ENCODE assay signal across 8 cellular contexts in the genomic region with DNA sequence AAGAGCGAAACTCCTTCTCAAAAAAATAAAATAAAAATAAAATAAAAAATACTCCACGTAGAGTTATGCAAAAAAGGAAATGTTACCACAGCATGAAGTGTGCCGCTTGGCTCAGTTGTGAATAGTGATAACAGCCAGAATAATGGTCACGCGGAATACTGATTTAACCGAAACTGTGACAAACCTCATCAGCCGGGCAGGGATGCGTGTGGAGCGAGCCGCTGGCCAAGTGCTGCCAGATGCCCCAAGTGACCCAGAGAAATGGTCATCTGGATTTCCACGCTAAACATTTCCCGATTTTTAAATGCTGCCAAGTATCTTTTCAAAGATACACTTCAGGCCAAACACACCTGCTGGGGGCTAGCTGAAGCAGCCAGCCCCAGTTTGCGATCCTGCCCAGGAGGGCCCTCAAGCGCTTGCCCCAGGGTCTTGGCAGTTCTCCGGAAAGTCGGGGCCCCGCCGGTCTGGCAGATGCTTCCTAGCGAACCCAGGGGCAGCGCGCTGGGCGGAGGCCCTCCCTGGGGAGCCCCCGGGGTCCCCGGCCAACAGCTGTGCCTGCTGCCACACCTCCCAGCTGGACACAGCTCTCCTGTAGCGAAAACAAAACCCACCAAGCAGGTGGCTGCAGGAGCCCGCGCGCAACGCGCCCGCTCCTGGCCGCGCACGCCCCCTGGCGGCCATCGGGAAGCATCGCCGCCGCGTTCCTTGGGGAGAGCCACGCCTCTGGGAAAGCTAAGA. TPM values are rescaled to one million over a fixed set of nuclear protein-coding genes. Genes with fewer than 3 reads are reported as not detected.
DNase-seq lines count a peak whose midpoint lies in the region; ATAC-seq and TF ChIP-seq lines count a peak whose summit lies in the region.

No MANE protein-coding gene starts in this region.

- ATAC-seq in GM18858 (IDR thresholded peaks at IDR 0.05; ENCODE audit: unreplicated experiment): peak; percentile 40
- ATAC-seq in HG03108 (IDR thresholded peaks at IDR 0.05; ENCODE audit: unreplicated experiment): peak; percentile 51

- H3K27me3 ChIP-seq in endodermal cell (ENCODE audit: control insufficient read depth, insufficient read depth, low read length, poor library complexity, severe bottlenecking): peaks cover 37% of the 10 kb centered on the region

- 40 to 51% methylated on average over 30 to 40 of the region's 41 CpGs for WGBS in endodermal cell (ENCODE audit: insufficient coverage in 1 of 2, insufficient read length in 1 of 2), 2 experiments

- TF ChIP-seq CTCF in AG04449 (IDR thresholded peaks at IDR 0.05; ENCODE audit: insufficient read depth, low read length, missing control alignments) (peak; percentile 96), endodermal cell (conservative IDR thresholded peaks at IDR 0.05) (peak; percentile 99)

- peaks cover 3% of the 10 kb centered on the region for H3K4me1 ChIP-seq in endodermal cell (ENCODE audit: control insufficient read depth, insufficient read depth, low read length)

- H3K9me3 ChIP-seq in endodermal cell (ENCODE audit: control insufficient read depth, low read length): no peaks in the 10 kb centered on the region

- no peaks in the 10 kb centered on the region for H3K27me3 Mint-ChIP-seq in endodermal cell (ENCODE audit: insufficient read depth)

- no peak for DNase-seq in AG04449 (ENCODE audit: low read depth, low spot score)
- peak; percentile 6 for DNase-seq in NCI-H526 treated with DMSO at 0.1 percent for 48 hours (lab: John Stamatoyannopoulos, UW)
- DNase-seq in activated CD8-positive, alpha-beta memory T cell treated with anti-CD3 and anti-CD28 coated beads for 4 hours (ENCODE audit: low read depth in 2 of 2): peak; percentile 41 to 46
- DNase-seq in endodermal cell: peak; percentile 94
- peak; percentile 58 for DNase-seq in middle frontal gyrus (ENCODE audit: extremely low spot score, low spot score)
- peak; percentile 45 to 46 for DNase-seq in stimulated activated CD8-positive, alpha-beta memory T cell treated with anti-CD3 and anti-CD28 coated beads, Interleukin-15, amount 100 ng/mL, for 4 hours (ENCODE audit: low read depth in 2 of 2)

- no peaks in the 10 kb centered on the region for H3K4me1 Mint-ChIP-seq in endodermal cell

- H3K27ac Mint-ChIP-seq in endodermal cell: no peak overlapping the region

- peaks cover 6% of the 10 kb centered on the region for H3K36me3 ChIP-seq in endodermal cell (ENCODE audit: control insufficient read depth, insufficient read depth, low read length)

- POLR2A ChIA-PET in AG04449 (lab: Yijun Ruan, JAX): no interaction called here

- H3K9ac ChIP-seq in endodermal cell (ENCODE audit: extremely low read depth, low read length, poor library complexity, severe bottlenecking): no peak overlapping the region

- H3K4me3 ChIP-seq in AG04449 (ENCODE audit: low read depth, low read length) (no peak overlapping the region), endodermal cell (ENCODE audit: low read length) (no peak overlapping the region)

- CTCF ChIA-PET in AG04449 (lab: Yijun Ruan, JAX): interaction anchor here (0.7 to 7.1 kb wide), 53 partner anchors 8 to 292 kb away, joined by 3 to 184 read pairs (median 5); a partner anchor contains a TSS

- H3K4me3 Mint-ChIP-seq in endodermal cell: no peak overlapping the region

- no peaks in the 10 kb centered on the region for H3K9me3 Mint-ChIP-seq in endodermal cell

- H3K27ac ChIP-seq in endodermal cell (ENCODE audit: low read depth, low read length): no peak overlapping the region

- H3K36me3 Mint-ChIP-seq in endodermal cell (ENCODE audit: low read depth): peaks cover 6% of the 10 kb centered on the region

RNA-seq across cellular contexts. Expression of a gene that starts 35.1 kb away (rescaled TPM):
- total RNA-seq in endodermal cell: 10 to 100 TPM; 58.3 to 62.4 TPM
- polyA plus RNA-seq in endodermal cell (2013, experiment 1 of 2): 40.1 TPM
- 40.0 TPM for polyA plus RNA-seq in endodermal cell (2013, experiment 2 of 2)
